Comparison of ENCODE assay signal across 28 cellular contexts in genomic region chr6:166737231-166737630, GRCh38.
A peak's percentile ranks its signal among the peaks of the same experiment; 100 is the strongest.
DNase-seq lines count a peak whose midpoint lies in the region; ATAC-seq, FAIRE-seq and TF ChIP-seq lines count a peak whose summit lies in the region.
"Had no signal": no experiment of that assay in that cellular context is flagged by ENCODE, and none has a peak within 500 bp of the region (broad histone marks: within the 10 kb centered on the region; RNA-seq: fewer than 3 reads in every experiment).

No MANE protein-coding gene starts in this region.

- H3K4me3 ChIP-seq in endothelial cell of umbilical vein (replicated peaks in 1 of 3; ENCODE audit: insufficient read depth in 1 of 3, low read depth in 1 of 3, low read length in 3 of 3) (no peak overlapping the region), body of pancreas (no peak overlapping the region)
- H3K4me3 ChIP-seq: A549, ascending aorta, hepatocyte, left lung, upper lobe of right lung had no signal

- CTCF ChIA-PET in activated CD4-positive, alpha-beta T cell treated with anti-CD3 and anti-CD28 coated beads for 36 hours (lab: Charles Lee): interaction anchor here (0.5 kb wide), 1 partner anchor 54 kb away, joined by 3 read pairs; no protein-coding TSS in a partner anchor
- CTCF ChIA-PET in endothelial cell of umbilical vein (lab: Charles Lee): interaction anchor here (0.7 to 2.2 kb wide), 8 partner anchors 11 to 97 kb away, joined by 3 to 6 read pairs (median 4); no protein-coding TSS in a partner anchor
- CTCF ChIA-PET in activated naive CD4-positive, alpha-beta T cell treated with anti-CD3 and anti-CD28 coated beads, Interleukin-2, amount 10 ng/mL, durations not matched to agents 7 days and 5 days (lab: Charles Lee): no interaction called here

- ATAC-seq in activated CD4-positive, alpha-beta T cell treated with anti-CD3 and anti-CD28 coated beads for 36 hours: peak; percentile 19
- ATAC-seq in stimulated activated effector memory CD8-positive, alpha-beta T cell treated with anti-CD3 and anti-CD28 coated beads, Interleukin-12 subunit alpha, Interleukin-12 subunit beta, amount 100 ng/mL, for 72 hours: peak; percentile 13
- ATAC-seq in body of pancreas: no peak
- ATAC-seq: left lung, Right ventricle myocardium inferior, upper lobe of right lung, WTC11 had no signal

- peak overlapping the region; percentile 20 for H2AFZ ChIP-seq in endothelial cell of umbilical vein (ENCODE audit: low read depth, low read length)
- H2AFZ ChIP-seq: hepatocyte had no signal

- BruUV-seq in endothelial cell of umbilical vein (replicated peaks; lab: Mats Ljungman, UMichigan): no TSS peak

- H3K4me1 ChIP-seq in endothelial cell of umbilical vein (ENCODE audit: control insufficient read depth, extremely low read depth, insufficient read depth, low read length): peaks cover 10% of the 10 kb centered on the region
- H3K4me1 ChIP-seq in body of pancreas: no peaks in the 10 kb centered on the region
- H3K4me1 ChIP-seq: A549, ascending aorta, left lung, upper lobe of right lung had no signal

- H3K27ac ChIP-seq in endothelial cell of umbilical vein (ENCODE audit: insufficient read depth, low read depth, low read length) (peak overlapping the region; percentile 66), body of pancreas (no peak overlapping the region)
- H3K27ac ChIP-seq: A549, ascending aorta, hepatocyte, left lung, upper lobe of right lung had no signal

- no peak overlapping the region for H3K27ac Mint-ChIP-seq in activated CD4-positive, alpha-beta T cell treated with anti-CD3 and anti-CD28 coated beads for 36 hours
- no peak overlapping the region for H3K27ac Mint-ChIP-seq in stimulated activated effector memory CD8-positive, alpha-beta T cell treated with anti-CD3 and anti-CD28 coated beads, Interleukin-12 subunit alpha, Interleukin-12 subunit beta, amount 100 ng/mL, for 72 hours
- no peak overlapping the region for H3K27ac Mint-ChIP-seq in activated naive CD4-positive, alpha-beta T cell treated with anti-CD3 and anti-CD28 coated beads, Interleukin-2, amount 10 ng/mL, durations not matched to agents 7 days and 5 days
- H3K27ac Mint-ChIP-seq: activated naive CD8-positive, alpha-beta T cell treated with anti-CD3 and anti-CD28 coated beads for 36 hours; B cell; naive B cell; WTC11 had no signal

- 36 to 37% methylated on average over 7 of the region's 7 CpGs for WGBS in body of pancreas, 2 donors

- H3K9ac ChIP-seq in endothelial cell of umbilical vein (replicated peaks; ENCODE audit: extremely low read depth, insufficient read depth, low read length): peak overlapping the region; percentile 24

- peak overlapping the region; percentile 33 for H3K4me2 ChIP-seq in endothelial cell of umbilical vein (ENCODE audit: insufficient read depth, low read length)
- H3K4me2 ChIP-seq: A549, hepatocyte had no signal

- TF ChIP-seq POLR2A in endothelial cell of umbilical vein (IDR thresholded peaks at IDR 0.05; ENCODE audit: low read depth, low read length) (no peak), body of pancreas (IDR thresholded peaks at IDR 0.05) (no peak)

- no peak for FAIRE-seq in endothelial cell of umbilical vein (lab: Jason Lieb, UNC)
- FAIRE-seq: A549 had no signal

- no peak overlapping the region for H3K4me3 Mint-ChIP-seq in activated CD4-positive, alpha-beta T cell treated with anti-CD3 and anti-CD28 coated beads for 36 hours
- no peak overlapping the region for H3K4me3 Mint-ChIP-seq in stimulated activated effector memory CD8-positive, alpha-beta T cell treated with anti-CD3 and anti-CD28 coated beads, Interleukin-12 subunit alpha, Interleukin-12 subunit beta, amount 100 ng/mL, for 72 hours
- H3K4me3 Mint-ChIP-seq in activated naive CD4-positive, alpha-beta T cell treated with anti-CD3 and anti-CD28 coated beads, Interleukin-2, amount 10 ng/mL, durations not matched to agents 7 days and 5 days: no peak overlapping the region
- H3K4me3 Mint-ChIP-seq: activated naive CD8-positive, alpha-beta T cell treated with anti-CD3 and anti-CD28 coated beads for 36 hours; B cell; central memory CD8-positive, alpha-beta T cell; IgD-negative memory B cell; naive B cell; WTC11 had no signal

- POLR2A ChIA-PET in activated CD4-positive, alpha-beta T cell treated with anti-CD3 and anti-CD28 coated beads for 36 hours (lab: Charles Lee): no interaction called here
- POLR2A ChIA-PET in endothelial cell of umbilical vein (lab: Charles Lee): interaction anchor here (1.3 kb wide), 1 partner anchor 46 kb away, joined by 3 read pairs; no protein-coding TSS in a partner anchor

- no peaks in the 10 kb centered on the region for H3K27me3 ChIP-seq in endothelial cell of umbilical vein (ENCODE audit: control insufficient read depth in 2 of 2, insufficient read depth in 2 of 2, low read length in 2 of 2)
- H3K27me3 ChIP-seq in body of pancreas: no peaks in the 10 kb centered on the region
- H3K27me3 ChIP-seq: ascending aorta, hepatocyte, left lung, upper lobe of right lung had no signal

- H3K36me3 ChIP-seq in endothelial cell of umbilical vein (ENCODE audit: control insufficient read depth in 2 of 2, extremely low read depth in 1 of 2, insufficient read depth in 2 of 2, low read length in 2 of 2): no peaks in the 10 kb centered on the region
- H3K36me3 ChIP-seq in body of pancreas (replicated peaks in 1 of 2; ENCODE audit: insufficient read depth in 1 of 2, low read depth in 2 of 2): no peaks in the 10 kb centered on the region
- H3K36me3 ChIP-seq: ascending aorta, left lung, upper lobe of right lung had no signal

- H3K9me1 ChIP-seq in endothelial cell of umbilical vein (replicated peaks; ENCODE audit: control insufficient read depth, extremely low read depth, insufficient read depth, low read length): no peaks in the 10 kb centered on the region

- H3K79me2 ChIP-seq in endothelial cell of umbilical vein (ENCODE audit: control insufficient read depth, insufficient read depth, low read length): no peaks in the 10 kb centered on the region
- H3K79me2 ChIP-seq: hepatocyte had no signal

- H3K9me3 ChIP-seq in endothelial cell of umbilical vein (replicated peaks; ENCODE audit: control insufficient read depth, insufficient read depth, low read length) (no peaks in the 10 kb centered on the region), body of pancreas (no peaks in the 10 kb centered on the region)
- H3K9me3 ChIP-seq: A549, ascending aorta, left lung, upper lobe of right lung had no signal

- H3K9me3 Mint-ChIP-seq in activated CD4-positive, alpha-beta T cell treated with anti-CD3 and anti-CD28 coated beads for 36 hours (ENCODE audit: low read depth): no peaks in the 10 kb centered on the region
- H3K9me3 Mint-ChIP-seq in stimulated activated effector memory CD8-positive, alpha-beta T cell treated with anti-CD3 and anti-CD28 coated beads, Interleukin-12 subunit alpha, Interleukin-12 subunit beta, amount 100 ng/mL, for 72 hours: no peaks in the 10 kb centered on the region
- no peaks in the 10 kb centered on the region for H3K9me3 Mint-ChIP-seq in activated naive CD4-positive, alpha-beta T cell treated with anti-CD3 and anti-CD28 coated beads, Interleukin-2, amount 10 ng/mL, durations not matched to agents 7 days and 5 days
- H3K9me3 Mint-ChIP-seq: activated naive CD8-positive, alpha-beta T cell treated with anti-CD3 and anti-CD28 coated beads for 36 hours; central memory CD8-positive, alpha-beta T cell; IgD-negative memory B cell; naive B cell had no signal

- no peaks in the 10 kb centered on the region for H4K20me1 ChIP-seq in endothelial cell of umbilical vein (replicated peaks; ENCODE audit: control insufficient read depth, extremely low read depth, insufficient read depth, low read length)

- dilution Hi-C loops in endothelial cell of umbilical vein (cut with MboI; ENCODE audit: extremely low pct_ligation_motif_present, low sequenced_read_pairs): no loop called here

- H3K36me3 Mint-ChIP-seq in activated CD4-positive, alpha-beta T cell treated with anti-CD3 and anti-CD28 coated beads for 36 hours (ENCODE audit: low read depth): no peaks in the 10 kb centered on the region
- no peaks in the 10 kb centered on the region for H3K36me3 Mint-ChIP-seq in stimulated activated effector memory CD8-positive, alpha-beta T cell treated with anti-CD3 and anti-CD28 coated beads, Interleukin-12 subunit alpha, Interleukin-12 subunit beta, amount 100 ng/mL, for 72 hours
- no peaks in the 10 kb centered on the region for H3K36me3 Mint-ChIP-seq in activated naive CD4-positive, alpha-beta T cell treated with anti-CD3 and anti-CD28 coated beads, Interleukin-2, amount 10 ng/mL, durations not matched to agents 7 days and 5 days
- H3K36me3 Mint-ChIP-seq: activated naive CD8-positive, alpha-beta T cell treated with anti-CD3 and anti-CD28 coated beads for 36 hours; naive B cell had no signal

- TF ChIP-seq CTCF in endothelial cell of umbilical vein (IDR thresholded peaks at IDR 0.05; ENCODE audit: extremely low read depth in 1 of 2, insufficient read depth in 1 of 2, low read depth in 1 of 2, low read length in 2 of 2) (no peak), body of pancreas (IDR thresholded peaks at IDR 0.05) (no peak)

- intact Hi-C loops in activated CD4-positive, alpha-beta T cell treated with anti-CD3 and anti-CD28 coated beads for 36 hours (cut with DNase I, micrococcal nuclease): no loop called here
- intact Hi-C loops in endothelial cell of umbilical vein (cut with micrococcal nuclease) (loop anchor here (2.0 kb wide), 1 partner anchor 246 kb away; no protein-coding TSS in a partner anchor), body of pancreas (cut with DNase I) (no loop called here)

- H3K4me1 Mint-ChIP-seq in activated CD4-positive, alpha-beta T cell treated with anti-CD3 and anti-CD28 coated beads for 36 hours: no peaks in the 10 kb centered on the region
- no peaks in the 10 kb centered on the region for H3K4me1 Mint-ChIP-seq in stimulated activated effector memory CD8-positive, alpha-beta T cell treated with anti-CD3 and anti-CD28 coated beads, Interleukin-12 subunit alpha, Interleukin-12 subunit beta, amount 100 ng/mL, for 72 hours
- H3K4me1 Mint-ChIP-seq in activated naive CD4-positive, alpha-beta T cell treated with anti-CD3 and anti-CD28 coated beads, Interleukin-2, amount 10 ng/mL, durations not matched to agents 7 days and 5 days: peaks cover 4% of the 10 kb centered on the region
- H3K4me1 Mint-ChIP-seq: activated naive CD8-positive, alpha-beta T cell treated with anti-CD3 and anti-CD28 coated beads for 36 hours; B cell; central memory CD8-positive, alpha-beta T cell; naive B cell had no signal

- no peak for DNase-seq in activated CD4-positive, alpha-beta T cell treated with anti-CD3 and anti-CD28 coated beads for 36 hours
- DNase-seq in activated CD4-positive, alpha-beta T cell treated with anti-CD3 and anti-CD28 coated beads for 4 hours: no peak
- DNase-seq in NCI-H69 (lab: John Stamatoyannopoulos, UW) (peak; percentile 43), endothelial cell of umbilical vein (ENCODE audit: low read depth, low spot score) (peak; percentile 75), H4 (ENCODE audit: low spot score) (no peak), body of pancreas (no peak)
- no peak for DNase-seq in stimulated activated effector memory CD8-positive, alpha-beta T cell treated with anti-CD3 and anti-CD28 coated beads, Interleukin-12 subunit alpha, Interleukin-12 subunit beta, amount 100 ng/mL, for 72 hours (ENCODE audit: low spot score in 2 of 2)
- no peak for DNase-seq in activated naive CD4-positive, alpha-beta T cell treated with anti-CD3 and anti-CD28 coated beads, Interleukin-2, amount 10 ng/mL, durations not matched to agents 7 days and 5 days
- DNase-seq: activated CD4-positive, alpha-beta T cell treated with anti-CD3 and anti-CD28 coated beads, Interleukin-2, amount 50 U/mL, for 4 hours; activated CD8-positive, alpha-beta memory T cell treated with anti-CD3 and anti-CD28 coated beads, Interleukin-2, amount 50 U/mL, for 48 hours; activated naive CD8-positive, alpha-beta T cell treated with anti-CD3 and anti-CD28 coated beads for 36 hours; DND-41; left lung; naive B cell; NCI-H1436; NCI-H524 treated with DMSO at 0.1 percent for 48 hours; occipital lobe; stimulated activated CD4-positive, alpha-beta T cell treated with anti-CD3 and anti-CD28 coated beads, Interleukin-1b, Interleukin-23, amount 100 ng/mL, for 48 hours; T1000; upper lobe of right lung had no signal

- H3K27me3 Mint-ChIP-seq in activated CD4-positive, alpha-beta T cell treated with anti-CD3 and anti-CD28 coated beads for 36 hours: no peaks in the 10 kb centered on the region
- peaks cover 3% of the 10 kb centered on the region for H3K27me3 Mint-ChIP-seq in activated naive CD4-positive, alpha-beta T cell treated with anti-CD3 and anti-CD28 coated beads, Interleukin-2, amount 10 ng/mL, durations not matched to agents 7 days and 5 days
- H3K27me3 Mint-ChIP-seq: activated naive CD8-positive, alpha-beta T cell treated with anti-CD3 and anti-CD28 coated beads for 36 hours; B cell; central memory CD8-positive, alpha-beta T cell had no signal

Comparison
In these comparisons a context has a peak if more than half of its experiments do, and no peak if none do; other contexts are left out.
1. DNase-seq: peak in NCI-H69 (single experiment) and endothelial cell of umbilical vein (single experiment); none in activated CD4-positive, alpha-beta T cell treated with anti-CD3 and anti-CD28 coated beads for 36 hours (single experiment), activated CD4-positive, alpha-beta T cell treated with anti-CD3 and anti-CD28 coated beads for 4 hours (0 of 2), stimulated activated effector memory CD8-positive, alpha-beta T cell treated with anti-CD3 and anti-CD28 coated beads, Interleukin-12 subunit alpha, Interleukin-12 subunit beta, amount 100 ng/mL, for 72 hours (0 of 2), H4 (single experiment), activated naive CD4-positive, alpha-beta T cell treated with anti-CD3 and anti-CD28 coated beads, Interleukin-2, amount 10 ng/mL, durations not matched to agents 7 days and 5 days (single experiment) and body of pancreas (0 of 4).